Comparison of ENCODE assay signal across 15 cellular contexts in the genomic region with DNA sequence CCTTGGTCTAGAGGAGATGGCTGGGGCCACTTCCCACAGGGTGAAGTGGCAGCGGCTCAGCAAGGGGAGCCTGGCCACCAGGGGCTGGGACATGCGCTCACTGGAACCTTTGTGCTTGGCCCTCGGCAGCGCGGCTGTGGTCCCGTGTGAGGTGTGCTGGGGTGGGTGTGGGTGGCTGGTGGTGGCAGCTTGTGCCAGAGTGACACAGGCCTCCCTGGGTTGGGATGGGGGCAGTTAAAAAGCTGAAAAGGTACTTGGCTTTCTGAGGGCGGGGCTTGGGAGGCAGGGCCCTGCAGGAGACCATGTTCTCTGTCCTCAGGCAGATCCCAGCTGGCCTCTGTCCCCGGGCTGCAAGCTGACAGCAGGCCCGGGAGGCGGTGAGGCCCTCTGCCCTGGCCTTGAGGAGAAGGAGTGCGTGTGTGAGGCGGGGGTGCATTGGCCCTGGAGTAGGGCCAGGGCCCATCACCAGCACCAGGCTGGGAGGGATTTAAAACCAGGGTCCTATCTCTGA. TPM values are rescaled to one million over a fixed set of nuclear protein-coding genes. Genes with fewer than 3 reads are reported as not detected.
DNase-seq lines count a peak whose midpoint lies in the region; ATAC-seq and TF ChIP-seq lines count a peak whose summit lies in the region.
"Had no signal": no experiment of that assay in that cellular context is flagged by ENCODE, and none has a peak within 500 bp of the region (broad histone marks: within the 10 kb centered on the region; RNA-seq: fewer than 3 reads in every experiment).

No MANE protein-coding gene starts in this region.

- intact Hi-C loops in esophagus squamous epithelium (cut with DNase I) (no loop called here), prostate gland (cut with DNase I) (no loop called here)

- H3K4me1 ChIP-seq in RWPE2 (ENCODE audit: insufficient read depth, poor library complexity, severe bottlenecking) (no peaks in the 10 kb centered on the region), esophagus squamous epithelium (peaks cover 0 to 35% (median 8%) of the 10 kb centered on the region in 3 donors), prostate gland (replicated peaks) (no peaks in the 10 kb centered on the region)
- H3K4me1 ChIP-seq: colonic mucosa had no signal

- H3K27me3 ChIP-seq in RWPE2 (ENCODE audit: insufficient read depth, poor library complexity, severe bottlenecking) = no peaks in the 10 kb centered on the region
- no peaks in the 10 kb centered on the region for H3K27me3 ChIP-seq in esophagus squamous epithelium
- H3K27me3 ChIP-seq in prostate gland (replicated peaks; ENCODE audit: insufficient read depth) = no peaks in the 10 kb centered on the region
- H3K27me3 ChIP-seq: colonic mucosa had no signal

- DNase-seq in DMS 273 (lab: John Stamatoyannopoulos, UW; ENCODE audit: unreplicated experiment) (peak; percentile 67), DMS 273 treated with DMSO at 0.1 percent for 48 hours (lab: John Stamatoyannopoulos, UW) (no peak), RWPE2 (ENCODE audit: low spot score) (peak; percentile 56), esophagus squamous epithelium (lab: John Stamatoyannopoulos, UW) (no peak), prostate gland (ENCODE audit: low spot score) (no peak), nucleus accumbens (lab: John Stamatoyannopoulos, UW) (no peak), H4 (ENCODE audit: low spot score) (no peak)
- DNase-seq: 8988T, colonic mucosa, MM.1S, naive B cell, NCI-H2227 treated with DMSO at 0.1 percent for 48 hours, small intestine, T-helper 9 cell had no signal

- peaks cover 49% of the 10 kb centered on the region for H3K36me3 ChIP-seq in RWPE2 (ENCODE audit: low read depth)
- H3K36me3 ChIP-seq in esophagus squamous epithelium = peaks cover 39 to 100% (median 48%) of the 10 kb centered on the region in 3 donors
- H3K36me3 ChIP-seq in prostate gland = peaks cover 0 to 28% of the 10 kb centered on the region in 2 donors

- H3K27ac ChIP-seq in RWPE2 (ENCODE audit: poor library complexity, severe bottlenecking) (no peak overlapping the region), esophagus squamous epithelium (peak overlapping the region; percentile 8 to 71 (median 40)), prostate gland (peak overlapping the region; percentile 36 to 55)
- H3K27ac ChIP-seq: colonic mucosa had no signal

- WGBS in esophagus squamous epithelium, 2 donors = 73% methylated on average over 4 of the region's 12 CpGs; no CpG with 5 or more reads in 1 of the 2 donors
- WGBS in prostate gland = 69% methylated on average over 11 of the region's 12 CpGs

- no peak for TF ChIP-seq POLR2A in esophagus squamous epithelium (IDR thresholded peaks at IDR 0.05)
- TF ChIP-seq POLR2A in prostate gland (IDR thresholded peaks at IDR 0.05) = no peak

- H3K9me3 ChIP-seq in RWPE2 (ENCODE audit: severe bottlenecking) = no peaks in the 10 kb centered on the region
- no peaks in the 10 kb centered on the region for H3K9me3 ChIP-seq in esophagus squamous epithelium
- no peaks in the 10 kb centered on the region for H3K9me3 ChIP-seq in prostate gland
- H3K9me3 ChIP-seq: colonic mucosa had no signal

- ATAC-seq in RWPE2 (ENCODE audit: low read depth) (no peak), esophagus mucosa (no peak)

- H3K4me3 ChIP-seq in RWPE2 (ENCODE audit: severe bottlenecking) = no peak overlapping the region
- no peak overlapping the region for H3K4me3 ChIP-seq in esophagus squamous epithelium
- no peak overlapping the region for H3K4me3 ChIP-seq in prostate gland
- H3K4me3 ChIP-seq: colonic mucosa had no signal

- TF ChIP-seq CTCF in RWPE2 (IDR thresholded peaks at IDR 0.05; ENCODE audit: poor library complexity, severe bottlenecking) (no peak), esophagus squamous epithelium (IDR thresholded peaks at IDR 0.05) (no peak), prostate gland (IDR thresholded peaks at IDR 0.05) (no peak)

RNA-seq across cellular contexts. Expression of gene MPND, which starts 17.3 kb away (rescaled TPM):
- total RNA-seq in esophagus squamous epithelium (10 to 100 TPM in 1 of 4 donors, 1 to 10 TPM in 3; 2.5 to 11.1 (median 6.5) TPM), prostate gland (10 to 100 TPM; 12.5 to 18.2 TPM), esophagus mucosa (22.0 TPM)
- 1.7 and 2.9 TPM in 2 replicates for total RNA-seq in H4 (2014; rRNA removed; shearing (Covaris generic))

RNA-seq across cellular contexts. Expression of gene STAP2, which starts 22.1 kb away (rescaled TPM):
- total RNA-seq in esophagus squamous epithelium = 100 to 1,000 TPM in 1 of 4 donors, 10 to 100 TPM in 3; 61.4 to 131 (median 82.5) TPM
- 100 to 1,000 TPM in 1 of 2 donors, 10 to 100 TPM in 1; 47.9 to 107 TPM for total RNA-seq in prostate gland
- total RNA-seq in H4 (2014; rRNA removed; shearing (Covaris generic)) = 0.19 and 0.78 TPM in 2 replicates
- 97.3 TPM for total RNA-seq in esophagus mucosa

RNA-seq across cellular contexts. Expression of gene SH3GL1, which starts 39.7 kb away (rescaled TPM):
- total RNA-seq in esophagus squamous epithelium (100 to 1,000 TPM in 2 of 4 donors, 10 to 100 TPM in 2; 67.4 to 131 (median 91.2) TPM), prostate gland (10 to 100 TPM; 35.4 to 54.7 TPM), esophagus mucosa (114 TPM)
- total RNA-seq in H4 (2014; rRNA removed; shearing (Covaris generic)) = 34.1 TPM in 2 replicates

RNA-seq across cellular contexts. Expression of gene CHAF1A, which starts 41.7 kb away (rescaled TPM):
- total RNA-seq in esophagus squamous epithelium = 10 to 100 TPM in 3 of 4 donors, 1 to 10 TPM in 1; 7.6 to 20.9 (median 11.9) TPM
- total RNA-seq in prostate gland = 10 to 100 TPM; 13.0 to 18.1 TPM
- total RNA-seq in H4 (2014; rRNA removed; shearing (Covaris generic)) = 18.6 and 19.0 TPM in 2 replicates
- 17.3 TPM for total RNA-seq in esophagus mucosa

RNA-seq across cellular contexts. Expression of gene FSD1, which starts 56.3 kb away (rescaled TPM):
- under 1 TPM in 2 of 4 donors, not detected in 2; 0.18 to 0.61 TPM for total RNA-seq in esophagus squamous epithelium
- total RNA-seq in prostate gland = 1 to 10 TPM in 1 of 2 donors, not detected in 1; 6.4 TPM
- total RNA-seq in H4 (2014; rRNA removed; shearing (Covaris generic)) = 19.0 and 26.7 TPM in 2 replicates
- 0.36 TPM for total RNA-seq in esophagus mucosa

Comparison
In these comparisons a context has a peak if more than half of its experiments do, and no peak if none do; other contexts are left out.
1. DNase-seq: peak in DMS 273 (single experiment) and RWPE2 (single experiment); none in DMS 273 treated with DMSO at 0.1 percent for 48 hours (single experiment), esophagus squamous epithelium (single experiment), prostate gland (single experiment), nucleus accumbens (0 of 56) and H4 (single experiment).
2. RNA of gene STAP2, which starts 22.1 kb away (total RNA-seq): 47.9 to 107 TPM in prostate gland, 97.3 TPM in esophagus mucosa (single experiment) and 61.4 to 131 TPM in esophagus squamous epithelium; 0.19 to 0.78 TPM in H4; every median in the first group is over 10 times any median in the second.